In the genomic region with DNA sequence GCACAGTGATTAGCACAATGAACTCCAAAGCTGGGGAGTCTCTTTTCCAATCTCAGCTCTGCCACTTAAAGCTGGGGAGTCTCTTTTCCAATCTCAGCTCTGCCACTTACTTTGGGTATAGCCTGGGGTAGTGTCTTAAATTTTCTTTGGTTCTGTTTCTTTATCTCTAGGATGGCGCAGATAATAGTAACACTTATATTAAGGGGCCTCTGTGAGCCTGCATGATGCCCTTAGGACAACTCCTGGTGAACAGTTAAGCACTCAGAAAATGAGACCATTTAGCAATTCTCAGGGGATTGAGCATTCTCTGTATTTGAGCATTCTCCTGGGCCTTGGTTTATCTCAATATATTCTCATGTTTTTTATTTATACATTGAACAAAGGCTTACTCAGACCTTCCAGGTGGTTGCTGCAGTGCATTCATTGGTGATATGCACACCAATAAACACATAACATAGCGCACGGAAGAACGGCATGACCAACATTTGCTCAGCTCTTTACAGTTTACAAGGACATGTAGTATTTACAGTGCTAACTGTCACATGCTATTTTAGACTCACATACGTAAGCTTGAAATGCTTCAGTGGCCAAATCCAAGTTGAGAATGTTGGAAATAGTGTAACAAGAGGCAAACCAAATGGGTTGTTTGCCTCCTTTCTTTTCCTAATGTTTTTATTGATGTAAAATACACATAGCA, we compare ENCODE assay signal across 15 cellular contexts.
"Had no signal": no experiment of that assay in that cellular context is flagged by ENCODE, and none has a peak within 500 bp of the region (broad histone marks: within the 10 kb centered on the region; RNA-seq: fewer than 3 reads in every experiment).

No MANE protein-coding gene starts in this region.

- H3K36me3 Mint-ChIP-seq: stimulated activated naive B cell treated with anti-CD40 and anti-IgM and Interleukin-4, amounts not matched to agents 10 μg/mL and 1 μg/mL and 100 μg/mL, for 72 hours had no signal

- H3K27ac Mint-ChIP-seq: activated CD4-positive, alpha-beta T cell treated with anti-CD3 and anti-CD28 coated beads, Interleukin-2, amount 10 ng/mL, durations not matched to agents 24 days and 14 days; nephron progenitor cell; stimulated activated naive B cell treated with anti-CD40 and anti-IgM and Interleukin-4, amounts not matched to agents 10 μg/mL and 1 μg/mL and 100 μg/mL, for 72 hours had no signal

- H3K4me1 Mint-ChIP-seq: activated CD4-positive, alpha-beta T cell treated with anti-CD3 and anti-CD28 coated beads, Interleukin-2, amount 10 ng/mL, durations not matched to agents 24 days and 14 days; nephron progenitor cell; stimulated activated naive B cell treated with anti-CD40 and anti-IgM and Interleukin-4, amounts not matched to agents 10 μg/mL and 1 μg/mL and 100 μg/mL, for 72 hours had no signal

- H3K27me3 Mint-ChIP-seq: activated CD4-positive, alpha-beta T cell treated with anti-CD3 and anti-CD28 coated beads, Interleukin-2, amount 10 ng/mL, durations not matched to agents 24 days and 14 days; stimulated activated naive B cell treated with anti-CD40 and anti-IgM and Interleukin-4, amounts not matched to agents 10 μg/mL and 1 μg/mL and 100 μg/mL, for 72 hours had no signal

- DNase-seq: activated CD4-positive, alpha-beta T cell treated with anti-CD3 and anti-CD28 coated beads, Interleukin-2, amount 10 ng/mL, durations not matched to agents 24 days and 14 days; activated naive CD4-positive, alpha-beta T cell treated with Interleukin-2 at 50 U/mL for 16 hours; foreskin keratinocyte; head of caudate nucleus; left ventricle myocardium inferior; mesenchymal stem cell; nephron progenitor cell; psoas muscle; sigmoid colon; stimulated activated CD4-positive, alpha-beta T cell treated with anti-CD3 and anti-CD28 coated beads, Interleukin-2, amount 100 ng/mL, for 24 hours; stimulated activated naive B cell treated with anti-CD40 and anti-IgM and Interleukin-4, amounts not matched to agents 10 μg/mL and 1 μg/mL and 100 μg/mL, for 72 hours; substantia nigra; trophoblast cell; WERI-Rb-1 had no signal

- H3K36me3 ChIP-seq: cardiac muscle cell, left ventricle myocardium inferior, sigmoid colon, WERI-Rb-1 had no signal

- H3K4me1 ChIP-seq: foreskin keratinocyte, left ventricle myocardium inferior, psoas muscle, sigmoid colon had no signal

- ATAC-seq: foreskin keratinocyte; psoas muscle; stimulated activated naive B cell treated with anti-CD40 and anti-IgM and Interleukin-4, amounts not matched to agents 10 μg/mL and 1 μg/mL and 100 μg/mL, for 72 hours had no signal

- H3K27me3 ChIP-seq: foreskin keratinocyte, sigmoid colon had no signal

- H3K4me3 ChIP-seq: cardiac muscle cell, left ventricle myocardium inferior, psoas muscle, sigmoid colon had no signal

- H3K27ac ChIP-seq: cardiac muscle cell, foreskin keratinocyte, left ventricle myocardium inferior, psoas muscle, sigmoid colon, WERI-Rb-1 had no signal

- H3K4me3 Mint-ChIP-seq: activated CD4-positive, alpha-beta T cell treated with anti-CD3 and anti-CD28 coated beads, Interleukin-2, amount 10 ng/mL, durations not matched to agents 24 days and 14 days; nephron progenitor cell; stimulated activated naive B cell treated with anti-CD40 and anti-IgM and Interleukin-4, amounts not matched to agents 10 μg/mL and 1 μg/mL and 100 μg/mL, for 72 hours had no signal
